ENCODE assay signal across 31 cellular contexts in the genomic region with DNA sequence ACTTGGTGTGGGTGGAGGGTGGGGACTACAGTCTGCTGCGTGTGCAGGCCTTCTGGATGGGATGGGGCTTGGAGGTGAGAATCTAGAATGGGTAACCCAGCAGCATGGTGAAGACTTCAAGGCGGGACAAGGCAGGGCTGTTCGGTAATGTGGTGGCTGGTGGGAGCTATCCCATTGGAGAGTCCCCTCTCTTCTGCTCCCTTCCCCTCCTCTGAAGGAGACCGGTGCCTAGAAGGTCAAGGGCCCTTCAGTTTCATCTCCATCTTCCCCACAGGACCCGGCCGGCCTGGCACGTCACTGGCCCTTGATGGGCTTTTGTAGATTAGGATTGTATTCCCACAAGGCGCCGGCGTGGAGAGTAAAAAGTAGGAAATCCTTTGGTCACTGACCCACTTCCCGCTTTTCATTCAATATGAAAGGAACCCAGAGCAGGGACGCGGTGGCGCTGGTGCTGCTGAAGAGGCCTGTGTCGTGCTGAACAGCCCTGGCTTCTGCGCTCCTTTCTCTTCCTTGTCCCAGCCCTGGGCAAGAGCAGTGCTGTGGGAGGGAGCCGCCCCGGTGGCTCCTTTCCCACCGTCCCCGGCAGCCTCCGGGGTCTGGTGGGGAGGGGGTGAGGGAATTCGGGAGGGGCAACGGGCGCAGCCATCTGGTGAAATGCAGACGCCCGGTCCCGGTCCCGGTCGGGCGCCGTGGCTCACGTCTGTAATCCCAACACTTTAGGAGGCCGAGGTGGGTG. TPM values are rescaled to one million over a fixed set of nuclear protein-coding genes. Genes with fewer than 3 reads are reported as not detected.
DNase-seq lines count a peak whose midpoint lies in the region; ATAC-seq, FAIRE-seq and TF ChIP-seq lines count a peak whose summit lies in the region.
"Had no signal": no experiment of that assay in that cellular context is flagged by ENCODE, and none has a peak within 500 bp of the region (broad histone marks: within the 10 kb centered on the region; RNA-seq: fewer than 3 reads in every experiment).

No MANE protein-coding gene starts in this region.

- H2BK15ac ChIP-seq in mesendoderm (replicated peaks; ENCODE audit: low read depth), result no peak overlapping the region

- H3K27me3 ChIP-seq in Panc1 (ENCODE audit: control insufficient read depth, insufficient read depth, low read length), result no peaks in the 10 kb centered on the region
- no peaks in the 10 kb centered on the region for H3K27me3 ChIP-seq in mesendoderm (ENCODE audit: insufficient read depth, low read length, poor library complexity)
- H3K27me3 ChIP-seq: SJCRH30 had no signal

- peak; percentile 30 for ATAC-seq in activated CD4-positive, alpha-beta T cell treated with anti-CD3 and anti-CD28 coated beads for 36 hours
- ATAC-seq in Panc1 (peak; percentile 51), GM18520 (IDR thresholded peaks at IDR 0.05; ENCODE audit: unreplicated experiment) (no peak)
- ATAC-seq: CD8-positive, alpha-beta T cell; HCT116; PC-3; Right ventricle myocardium inferior; SK-N-SH treated with all-trans-retinoic acid at 6 μM for 48 hours had no signal

- no peaks in the 10 kb centered on the region for H3K79me2 ChIP-seq in mesendoderm (ENCODE audit: control insufficient read depth, insufficient read depth, low read length)

- no TSS peak for BruUV-seq in Panc1 (replicated peaks; lab: Mats Ljungman, UMichigan)

- no peaks in the 10 kb centered on the region for H3K4me1 Mint-ChIP-seq in activated CD4-positive, alpha-beta T cell treated with anti-CD3 and anti-CD28 coated beads for 36 hours
- H3K4me1 Mint-ChIP-seq: B cell had no signal

- H3K18ac ChIP-seq in mesendoderm (ENCODE audit: low read length), result no peak overlapping the region

- H2AK5ac ChIP-seq in mesendoderm (ENCODE audit: low read length), result no peak overlapping the region

- no peaks in the 10 kb centered on the region for H3K9me3 ChIP-seq in Panc1 (ENCODE audit: control insufficient read depth, insufficient read depth, low read depth, low read length)
- H3K9me3 ChIP-seq: Caco-2, SJCRH30 had no signal

- H4K8ac ChIP-seq in mesendoderm (ENCODE audit: low read depth, low read length), result no peak overlapping the region

- H2BK5ac ChIP-seq in mesendoderm (ENCODE audit: low read length), result no peak overlapping the region

- H3K36me3 ChIP-seq in Panc1 (ENCODE audit: control insufficient read depth, insufficient read depth, low read length) (no peaks in the 10 kb centered on the region), mesendoderm (ENCODE audit: control insufficient read depth, insufficient read depth, low read length) (no peaks in the 10 kb centered on the region)
- H3K36me3 ChIP-seq: SJCRH30 had no signal

- POLR2A ChIA-PET in activated CD4-positive, alpha-beta T cell treated with anti-CD3 and anti-CD28 coated beads for 36 hours (lab: Charles Lee), result no interaction called here
- POLR2A ChIA-PET in Panc1 (lab: Charles Lee), result no interaction called here

- H3K4me3 ChIP-seq in Panc1 (ENCODE audit: low read depth in 2 of 2, low read length in 2 of 2), result no peak overlapping the region
- no peak overlapping the region for H3K4me3 ChIP-seq in mesendoderm (ENCODE audit: low read length)
- H3K4me3 ChIP-seq: SJCRH30 had no signal

- H3K56ac ChIP-seq in mesendoderm (ENCODE audit: low read length), result peak overlapping the region; percentile 15

- no peak for FAIRE-seq in GM19239 (lab: Jason Lieb, UNC)

- no peak overlapping the region for H3K4me3 Mint-ChIP-seq in activated CD4-positive, alpha-beta T cell treated with anti-CD3 and anti-CD28 coated beads for 36 hours
- H3K4me3 Mint-ChIP-seq: B cell; CD8-positive, alpha-beta T cell had no signal

- no peak for TF ChIP-seq CTCF in GM13977 (IDR thresholded peaks at IDR 0.05; ENCODE audit: extremely low read depth, insufficient read depth, missing control alignments)
- TF ChIP-seq CTCF in Panc1 (IDR thresholded peaks at IDR 0.05), result no peak

- H2BK120ac ChIP-seq in mesendoderm (ENCODE audit: low read depth, low read length), result no peak overlapping the region

- no peak overlapping the region for H3K27ac Mint-ChIP-seq in activated CD4-positive, alpha-beta T cell treated with anti-CD3 and anti-CD28 coated beads for 36 hours
- H3K27ac Mint-ChIP-seq: B cell; CD8-positive, alpha-beta T cell had no signal

- H3K23ac ChIP-seq in mesendoderm (ENCODE audit: low read length), result no peak overlapping the region

- DNase-seq in activated CD4-positive, alpha-beta T cell treated with anti-CD3 and anti-CD28 coated beads for 36 hours, result no peak
- no peak for DNase-seq in activated CD4-positive, alpha-beta T cell treated with anti-CD3 and anti-CD28 coated beads for 1 hour
- peak; percentile 28 for DNase-seq in GM13977 (ENCODE audit: low spot score)
- DNase-seq in Panc1 (ENCODE audit: low read depth, low spot score), result no peak
- no peak for DNase-seq in mesendoderm
- no peak for DNase-seq in NCI-H748 treated with DMSO at 0.1 percent for 48 hours (lab: John Stamatoyannopoulos, UW)
- no peak for DNase-seq in GM19239 (ENCODE audit: insufficient read length, low spot score)
- DNase-seq: Caco-2; CD8-positive, alpha-beta T cell; DMS 273 treated with DMSO at 0.1 percent for 48 hours; DMS79; EL; GOT3; Karpas-422; NCI-H1092 treated with DMSO at 0.1 percent for 48 hours; NCI-H1436; NCI-H187; NCI-H2171 treated with DMSO at 0.1 percent for 48 hours; NCI-H446; NCI-H524 treated with DMSO at 0.1 percent for 48 hours; NCI-H82; NK-92 treated with Interleukin-12 subunit alpha and Interleukin-12 subunit beta, amount 100 ng/mL, for 24 hours; PC-3; SJCRH30 had no signal

- intact Hi-C loops in activated CD4-positive, alpha-beta T cell treated with anti-CD3 and anti-CD28 coated beads for 36 hours (cut with DNase I, micrococcal nuclease), result no loop called here
- intact Hi-C loops in Panc1 (cut with micrococcal nuclease; ENCODE audit: unreplicated experiment), result no loop called here

- H3K4me1 ChIP-seq in Panc1 (ENCODE audit: control insufficient read depth, insufficient read depth, low read length), result no peaks in the 10 kb centered on the region
- H3K4me1 ChIP-seq in mesendoderm (ENCODE audit: control insufficient read depth, low read depth, low read length), result no peaks in the 10 kb centered on the region
- H3K4me1 ChIP-seq: Caco-2, SJCRH30 had no signal

- H4K5ac ChIP-seq in mesendoderm (ENCODE audit: low read length), result no peak overlapping the region

- no peaks in the 10 kb centered on the region for H3K79me1 ChIP-seq in mesendoderm (ENCODE audit: low read length)

- no CpG with 5 or more reads among the region's 33 CpGs for WGBS in mesendoderm (ENCODE audit: extremely low coverage, insufficient coverage, low lambda C conversion rate)

- no peak overlapping the region for H3K4me2 ChIP-seq in mesendoderm (ENCODE audit: low read length)

- H3K4ac ChIP-seq in mesendoderm (ENCODE audit: low read depth, low read length), result no peak overlapping the region

- H3K9me3 Mint-ChIP-seq in activated CD4-positive, alpha-beta T cell treated with anti-CD3 and anti-CD28 coated beads for 36 hours (ENCODE audit: low read depth), result no peaks in the 10 kb centered on the region
- H3K9me3 Mint-ChIP-seq: CD8-positive, alpha-beta T cell had no signal

- in situ Hi-C loops in GM13977 (cut with MboI; ENCODE audit: low pct_unique_long_range_greater_than_20kb, low sequenced_read_pairs, unreplicated experiment), result no loop called here
- in situ Hi-C loops in Panc1 (cut with HindIII; ENCODE audit: low pct_unique_long_range_greater_than_20kb, low sequenced_read_pairs), result no loop called here

- H3K27ac ChIP-seq in Panc1 (ENCODE audit: low read length) (no peak overlapping the region), mesendoderm (ENCODE audit: low read depth, low read length) (no peak overlapping the region)
- H3K27ac ChIP-seq: 22Rv1, C4-2B, SJCRH30 had no signal

- no peaks in the 10 kb centered on the region for H3K36me3 Mint-ChIP-seq in activated CD4-positive, alpha-beta T cell treated with anti-CD3 and anti-CD28 coated beads for 36 hours (ENCODE audit: low read depth)
- H3K36me3 Mint-ChIP-seq: CD8-positive, alpha-beta T cell had no signal

- no peak overlapping the region for H3K9ac ChIP-seq in mesendoderm (ENCODE audit: low read length)

- peaks cover 3% of the 10 kb centered on the region for H3K27me3 Mint-ChIP-seq in activated CD4-positive, alpha-beta T cell treated with anti-CD3 and anti-CD28 coated beads for 36 hours

- CTCF ChIA-PET in activated CD4-positive, alpha-beta T cell treated with anti-CD3 and anti-CD28 coated beads for 36 hours (lab: Charles Lee), result no interaction called here
- CTCF ChIA-PET in Panc1 (lab: Charles Lee), result no interaction called here

RNA-seq across cellular contexts. Expression of a gene that starts 7.3 kb away (rescaled TPM):
- 10 to 100 TPM; 26.5 to 29.3 TPM for total RNA-seq in activated CD4-positive, alpha-beta T cell treated with anti-CD3 and anti-CD28 coated beads for 36 hours
- total RNA-seq in Panc1 (2021; ENCODE audit: unreplicated experiment), result 251 TPM
- 166 TPM for polyA plus RNA-seq in Panc1 (2012; ENCODE audit: insufficient read length)
- 575 TPM for polyA plus RNA-seq in mesendoderm (2013, experiment 1 of 2)
- polyA plus RNA-seq in mesendoderm (2013, experiment 2 of 2), result 584 TPM
